In genomic region chrX:38192007-38192625, GRCh38 we compare ENCODE assay signal across 8 cellular contexts. TPM values are rescaled to one million over a fixed set of nuclear protein-coding genes. Genes with fewer than 3 reads are reported as not detected.
DNase-seq lines count a peak whose midpoint lies in the region; ATAC-seq, FAIRE-seq and TF ChIP-seq lines count a peak whose summit lies in the region.

No MANE protein-coding gene starts in this region.

- H3K9me3 Mint-ChIP-seq in HFFc6 = no peaks in the 10 kb centered on the region

- no peaks in the 10 kb centered on the region; the same call in 1 of the 2 replicates for H3K27me3 Mint-ChIP-seq in HFFc6 (ENCODE audit: insufficient read depth)
- peaks cover 10% of the 10 kb centered on the region for H3K27me3 Mint-ChIP-seq in T-helper 17 cell

- peak overlapping the region; percentile 36 for H3K4me3 Mint-ChIP-seq in HFFc6
- H3K4me3 Mint-ChIP-seq in T-helper 17 cell = no peak overlapping the region

- H3K4me3 ChIP-seq in keratinocyte (ENCODE audit: control insufficient read depth in 2 of 3, extremely low read depth in 1 of 3, insufficient read depth in 2 of 3, low read depth in 1 of 3, low read length in 3 of 3) = no peak overlapping the region

- no peaks in the 10 kb centered on the region for H3K36me3 ChIP-seq in keratinocyte (ENCODE audit: control insufficient read depth in 2 of 2, extremely low read depth in 1 of 2, insufficient read depth in 2 of 2, low read length in 2 of 2)

- H3K27me3 ChIP-seq in keratinocyte (ENCODE audit: control insufficient read depth, extremely low read depth, insufficient read depth, low read length) = no peaks in the 10 kb centered on the region

- peaks cover 4% of the 10 kb centered on the region for H3K4me1 ChIP-seq in keratinocyte (ENCODE audit: control insufficient read depth, extremely low read depth, insufficient read depth, low read length)

- no peaks in the 10 kb centered on the region for H3K9me1 ChIP-seq in keratinocyte (ENCODE audit: control insufficient read depth, extremely low read depth, insufficient read depth, low read length)

- TF ChIP-seq CTCF in C4-2B (conservative IDR thresholded peaks at IDR 0.05) = peak; percentile 68
- peak; percentile 76 for TF ChIP-seq CTCF in HFFc6 (IDR thresholded peaks at IDR 0.05)
- TF ChIP-seq CTCF in keratinocyte (optimal IDR thresholded peaks at IDR 0.05 in 1 of 3, IDR thresholded peaks at IDR 0.05 in 1 of 3, conservative IDR thresholded peaks at IDR 0.05 in 1 of 3; ENCODE audit: extremely low read depth in 1 of 3, insufficient read depth in 2 of 3, low read length in 3 of 3) = peak; percentile 41 to 62 (median 61)

- no peaks in the 10 kb centered on the region for H4K20me1 ChIP-seq in keratinocyte (ENCODE audit: control insufficient read depth, extremely low read depth, insufficient read depth, low read length)

- dilution Hi-C loops in keratinocyte (cut with MboI; ENCODE audit: extremely low pct_ligation_motif_present, low sequenced_read_pairs) = no loop called here

- peaks cover 8% of the 10 kb centered on the region; the same call in 1 of the 2 replicates for H3K4me1 Mint-ChIP-seq in HFFc6 (ENCODE audit: low read depth)
- H3K4me1 Mint-ChIP-seq in T-helper 17 cell = no peaks in the 10 kb centered on the region

- H3K9me3 ChIP-seq in T-helper 17 cell (ENCODE audit: control insufficient read depth, low read length, poor library complexity, severe bottlenecking) (no peaks in the 10 kb centered on the region), keratinocyte (ENCODE audit: control insufficient read depth, low read depth, low read length) (no peaks in the 10 kb centered on the region)

- DNase-seq in HFFc6 (peak; percentile 2), T-helper 17 cell (no peak), keratinocyte (ENCODE audit: low read depth, low spot score) (no peak), SIG-M5 (lab: John Stamatoyannopoulos, UW) (no peak), amniotic stem cell (lab: John Stamatoyannopoulos, UW) (no peak), NCI-H2107 treated with DMSO at 0.1 percent for 48 hours (lab: John Stamatoyannopoulos, UW; ENCODE audit: unreplicated experiment) (no peak)

- no peak overlapping the region for H3K27ac ChIP-seq in C4-2B
- no peak overlapping the region for H3K27ac ChIP-seq in keratinocyte (ENCODE audit: control insufficient read depth, insufficient read depth, low read length)

- FAIRE-seq in keratinocyte (lab: Jason Lieb, UNC) = peak; percentile 32

- H3K27ac Mint-ChIP-seq in HFFc6 = no peak overlapping the region
- H3K27ac Mint-ChIP-seq in T-helper 17 cell = no peak overlapping the region

- no peak overlapping the region for H3K9ac ChIP-seq in keratinocyte (ENCODE audit: control insufficient read depth, extremely low read depth, insufficient read depth, low read length)

- peak overlapping the region; percentile 33 for H3K4me2 ChIP-seq in keratinocyte (ENCODE audit: control insufficient read depth, extremely low read depth, insufficient read depth, low read depth, low read length)

- H3K36me3 Mint-ChIP-seq in HFFc6 (ENCODE audit: low read depth) (no peaks in the 10 kb centered on the region), T-helper 17 cell (ENCODE audit: low read depth) (no peaks in the 10 kb centered on the region)

- H3K79me2 ChIP-seq in keratinocyte (ENCODE audit: control insufficient read depth, insufficient read depth, low read length) = peaks cover 15% of the 10 kb centered on the region

- no peak overlapping the region for H2AFZ ChIP-seq in keratinocyte (ENCODE audit: control insufficient read depth, low read length)

- peak; percentile 35 for ATAC-seq in T-helper 17 cell
- ATAC-seq in GM18870 (IDR thresholded peaks at IDR 0.05; ENCODE audit: unreplicated experiment) = no peak

RNA-seq across cellular contexts. Expression of gene SRPX, which starts 28.6 kb away (rescaled TPM):
- 10 to 100 TPM; 10.6 to 47.2 (median 42.4) TPM for total RNA-seq in HFFc6 (2021; fragmentation: NEBNext Ultra II Directional; extraction: Animal tissue kit (Norgen Biotek cat#: 25700))
- under 1 TPM in 1 of 2 donors, not detected in 1; 0.30 TPM for total RNA-seq in T-helper 17 cell
- polyA plus RNA-seq in keratinocyte = 31.9 to 166 TPM (median 53.8 TPM) in 3 replicates
- polyA plus RNA-seq in keratinocyte (2011; ENCODE audit: low read depth) = 7.7 TPM
- 37.0 and 42.6 TPM in 2 replicates for polyA plus RNA-seq in keratinocyte (2011; cell fraction: cytosol; rRNA removed)
- polyA plus RNA-seq in keratinocyte (2011; cell fraction: nucleus; rRNA removed) = 120 and 126 TPM in 2 replicates
- 9.6 and 95.8 TPM in 2 replicates for polyA plus RNA-seq in keratinocyte (2012; ENCODE audit: low replicate concordance)
- 40.2 to 79.6 TPM (median 47.3 TPM) in 3 replicates for polyA minus RNA-seq in keratinocyte
- 38.0 TPM for polyA minus RNA-seq in keratinocyte (2011; cell fraction: cytosol; rRNA and poly(A)+ RNA removed)
- 48.6 and 67.1 TPM in 2 replicates for polyA minus RNA-seq in keratinocyte (2011; cell fraction: nucleus; rRNA and poly(A)+ RNA removed)

Comparison
In these comparisons a context has a peak if more than half of its experiments do, and no peak if none do; other contexts are left out.
1. RNA of gene SRPX, which starts 28.6 kb away (total RNA-seq): 10.6 to 47.2 TPM in HFFc6; 0.30 TPM in T-helper 17 cell; every median in the first group is over 4 times any median in the second.
2. Peak in every context shown above with its lines, with median percentiles within 50 percentile points of each other: CTCF ChIP-seq.